15 cellular contexts compared by ENCODE assay signal in the genomic region with DNA sequence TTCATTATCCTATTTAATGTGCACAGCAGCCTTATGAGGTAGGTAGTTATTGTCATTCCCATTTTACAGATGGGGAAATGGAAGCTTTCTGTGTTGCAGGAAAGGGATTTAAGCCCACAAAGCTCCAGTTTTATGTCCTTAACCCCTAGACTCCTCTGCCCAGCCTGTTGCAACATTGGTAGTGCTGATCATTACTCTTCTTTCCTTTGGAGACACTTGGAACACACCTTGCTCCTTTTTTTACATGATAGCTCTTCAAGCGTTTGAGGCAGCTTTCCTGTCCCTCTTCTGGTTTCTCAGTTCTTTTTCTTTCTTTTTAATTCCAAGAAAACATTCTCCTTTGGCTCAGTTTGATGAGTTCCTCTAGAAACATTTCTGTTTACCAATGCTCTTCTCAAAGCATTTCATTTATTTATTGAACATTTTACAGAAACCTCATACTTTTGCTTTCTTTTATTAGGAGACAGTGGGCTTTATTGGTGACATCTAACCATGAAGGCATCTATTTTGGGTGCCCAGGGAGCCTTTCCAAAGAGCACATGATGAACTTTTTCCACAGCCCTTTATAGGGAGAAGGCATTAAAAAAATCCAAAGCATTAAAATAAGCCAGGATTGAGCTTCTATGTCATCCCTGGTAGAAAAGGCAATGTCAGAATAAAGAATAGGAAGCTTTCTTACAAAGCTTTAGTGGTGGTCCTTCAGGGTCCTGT.
DNase-seq lines count a peak whose midpoint lies in the region; TF ChIP-seq lines count a peak whose summit lies in the region.
"Had no signal": no experiment of that assay in that cellular context is flagged by ENCODE, and none has a peak within 500 bp of the region (broad histone marks: within the 10 kb centered on the region; RNA-seq: fewer than 3 reads in every experiment).

No MANE protein-coding gene starts in this region.

- H3F3A ChIP-seq in neural progenitor cell (ENCODE audit: low read depth): peaks cover 25% of the 10 kb centered on the region

- no peaks in the 10 kb centered on the region for H3K9me3 Mint-ChIP-seq in MCF 10A (ENCODE audit: unreplicated experiment)
- peaks cover 5% of the 10 kb centered on the region for H3K9me3 Mint-ChIP-seq in neural progenitor cell

- peaks cover 6% of the 10 kb centered on the region for H3K36me3 Mint-ChIP-seq in MCF 10A (ENCODE audit: insufficient read depth, unreplicated experiment)
- peaks cover 3% of the 10 kb centered on the region for H3K36me3 Mint-ChIP-seq in neural progenitor cell

- H3K4me3 ChIP-seq in mammary epithelial cell (replicated peaks in 1 of 3; ENCODE audit: insufficient read depth in 1 of 3, low read depth in 2 of 3, low read length in 3 of 3) (no peak overlapping the region), esophagus muscularis mucosa (no peak overlapping the region), neural progenitor cell (no peak overlapping the region), OCI-LY7 (ENCODE audit: low read depth, low read length, poor library complexity, severe bottlenecking) (no peak overlapping the region)
- H3K4me3 ChIP-seq: BLaER1 treated with 17β-estradiol and CSF1 and Interleukin-3, amounts not matched to agents 10 nM and 100 nM; Peyer's patch had no signal

- H3K27me3 ChIP-seq in mammary epithelial cell (ENCODE audit: insufficient read depth, low read length) (no peaks in the 10 kb centered on the region), esophagus muscularis mucosa (no peaks in the 10 kb centered on the region), neural progenitor cell (no peaks in the 10 kb centered on the region)
- H3K27me3 ChIP-seq: BLaER1 treated with 17β-estradiol and CSF1 and Interleukin-3, amounts not matched to agents 10 nM and 100 nM; Peyer's patch had no signal

- CTCF ChIA-PET in mammary epithelial cell (lab: Charles Lee; ENCODE audit: low non-redundant PET): interaction anchor here (0.6 kb wide), 1 partner anchor 31 kb away, joined by 4 read pairs; no protein-coding TSS in a partner anchor
- CTCF ChIA-PET in MCF 10A (lab: Yijun Ruan, JAX): interaction anchor here (0.8 to 1.6 kb wide), 5 partner anchors 10 to 62 kb away, joined by 3 to 6 read pairs (median 3); no protein-coding TSS in a partner anchor
- CTCF ChIA-PET in OCI-LY7 (lab: Charles Lee; ENCODE audit: unreplicated experiment): no interaction called here

- in situ Hi-C loops in mammary epithelial cell (cut with MboI; ENCODE audit: low sequenced_read_pairs in 2 of 2): no loop called here

- 100% methylated on average over 1 of the region's 1 CpG for WGBS in mammary epithelial cell (ENCODE audit: low coverage, missing lambda C conversion rate)
- WGBS in esophagus muscularis mucosa: 75% methylated on average over 1 of the region's 1 CpG

- no TSS peak for BruUV-seq in mammary epithelial cell (replicated peaks; lab: Mats Ljungman, UMichigan)
- BruUV-seq in MCF 10A (replicated peaks; lab: Mats Ljungman, UMichigan): no TSS peak
- BruUV-seq in OCI-LY7 (replicated peaks; lab: Mats Ljungman, UMichigan): no TSS peak

- DNase-seq in mammary epithelial cell (no peak), MCF 10A (ENCODE audit: unreplicated experiment) (no peak), esophagus muscularis mucosa (ENCODE audit: extremely low spot score) (peak; percentile 26), neural progenitor cell (ENCODE audit: low spot score) (no peak), substantia nigra (lab: John Stamatoyannopoulos, UW) (no peak), anterior cingulate cortex (lab: John Stamatoyannopoulos, UW) (no peak), OCI-LY7 (ENCODE audit: low spot score) (no peak), NCI-H128 (lab: John Stamatoyannopoulos, UW; ENCODE audit: unreplicated experiment) (no peak)
- DNase-seq: NCI-H1694, NCI-H446, NCI-H748 treated with DMSO at 0.1 percent for 48 hours, Peyer's patch, SIG-M5 had no signal

- H3K4me1 Mint-ChIP-seq in MCF 10A (ENCODE audit: insufficient read depth, unreplicated experiment) (peaks cover 24% of the 10 kb centered on the region), neural progenitor cell (peaks cover 52% of the 10 kb centered on the region)

- H3K4me3 Mint-ChIP-seq in MCF 10A (ENCODE audit: unreplicated experiment): no peak overlapping the region
- no peak overlapping the region for H3K4me3 Mint-ChIP-seq in neural progenitor cell

- H3K4me1 ChIP-seq in mammary epithelial cell (ENCODE audit: insufficient read depth, low read length) (peaks cover 47% of the 10 kb centered on the region), esophagus muscularis mucosa (peaks cover 12 to 19% (median 15%) of the 10 kb centered on the region in 4 donors), neural progenitor cell (peaks cover 39% of the 10 kb centered on the region), OCI-LY7 (ENCODE audit: insufficient read depth, low read length, poor library complexity, severe bottlenecking) (no peaks in the 10 kb centered on the region)
- H3K4me1 ChIP-seq: BLaER1 treated with 17β-estradiol and CSF1 and Interleukin-3, amounts not matched to agents 10 nM and 100 nM; Peyer's patch had no signal

- H3K27me3 Mint-ChIP-seq in MCF 10A (ENCODE audit: insufficient read depth, unreplicated experiment): no peaks in the 10 kb centered on the region
- H3K27me3 Mint-ChIP-seq in neural progenitor cell (ENCODE audit: insufficient read depth, low read depth): no peaks in the 10 kb centered on the region

- TF ChIP-seq POLR2A in esophagus muscularis mucosa (IDR thresholded peaks at IDR 0.05; ENCODE audit: low read depth): no peak

- TF ChIP-seq EP300 in esophagus muscularis mucosa (IDR thresholded peaks at IDR 0.05): no peak

- H4K20me1 ChIP-seq in mammary epithelial cell (ENCODE audit: insufficient read depth, low read length) (no peaks in the 10 kb centered on the region), neural progenitor cell (ENCODE audit: low read depth) (no peaks in the 10 kb centered on the region), OCI-LY7 (ENCODE audit: insufficient read depth, low read length) (no peaks in the 10 kb centered on the region; the same call in 1 of the 2 replicates)
- H4K20me1 ChIP-seq: BLaER1 treated with 17β-estradiol and CSF1 and Interleukin-3, amounts not matched to agents 10 nM and 100 nM had no signal

- TF ChIP-seq CTCF in mammary epithelial cell (conservative IDR thresholded peaks at IDR 0.05 in 1 of 2, IDR thresholded peaks at IDR 0.05 in 1 of 2; ENCODE audit: extremely low read depth in 1 of 2, insufficient read depth in 1 of 2, low read depth in 1 of 2, low read length in 2 of 2): no peak
- no peak for TF ChIP-seq CTCF in MCF 10A (IDR thresholded peaks at IDR 0.05; ENCODE audit: unreplicated experiment)
- TF ChIP-seq CTCF in esophagus muscularis mucosa (IDR thresholded peaks at IDR 0.05): no peak
- no peak for TF ChIP-seq CTCF in neural progenitor cell (IDR thresholded peaks at IDR 0.05)
- TF ChIP-seq CTCF in OCI-LY7 (conservative IDR thresholded peaks at IDR 0.05; ENCODE audit: low read length): no peak

- no peaks in the 10 kb centered on the region for H3K9me3 ChIP-seq in mammary epithelial cell (replicated peaks; ENCODE audit: insufficient read depth, low read length)
- H3K9me3 ChIP-seq in esophagus muscularis mucosa: no peaks in the 10 kb centered on the region
- no peaks in the 10 kb centered on the region for H3K9me3 ChIP-seq in neural progenitor cell (ENCODE audit: low read depth)
- H3K9me3 ChIP-seq in OCI-LY7 (ENCODE audit: low read length): no peaks in the 10 kb centered on the region
- H3K9me3 ChIP-seq: BLaER1 treated with 17β-estradiol and CSF1 and Interleukin-3, amounts not matched to agents 10 nM and 100 nM; Peyer's patch had no signal

- no peaks in the 10 kb centered on the region for H3K79me2 ChIP-seq in mammary epithelial cell (ENCODE audit: insufficient read depth, low read length)
- H3K79me2 ChIP-seq in neural progenitor cell (ENCODE audit: low read depth): no peaks in the 10 kb centered on the region
- H3K79me2 ChIP-seq in OCI-LY7 (ENCODE audit: insufficient read depth, low read depth, low read length): no peaks in the 10 kb centered on the region

- peak overlapping the region; percentile 34 for H2AFZ ChIP-seq in mammary epithelial cell (ENCODE audit: low read depth, low read length)
- peak overlapping the region; percentile 45 for H2AFZ ChIP-seq in neural progenitor cell (replicated peaks)
- H2AFZ ChIP-seq in OCI-LY7 (ENCODE audit: low read length): no peak overlapping the region

- POLR2A ChIA-PET in MCF 10A (lab: Yijun Ruan, JAX): interaction anchor here (0.7 to 0.8 kb wide), 2 partner anchors 968 to 981 kb away, joined by 3 to 4 read pairs; no protein-coding TSS in a partner anchor
- POLR2A ChIA-PET in OCI-LY7 (lab: Charles Lee): interaction anchor here (0.6 kb wide), 1 partner anchor 474 kb away, joined by 3 read pairs; no protein-coding TSS in a partner anchor

- peak overlapping the region; percentile 22 for H3K27ac ChIP-seq in mammary epithelial cell (ENCODE audit: insufficient read depth, low read depth, low read length)
- H3K27ac ChIP-seq in esophagus muscularis mucosa (replicated peaks in 1 of 4): no peak overlapping the region
- H3K27ac ChIP-seq in neural progenitor cell: peak overlapping the region; percentile 97
- H3K27ac ChIP-seq in substantia nigra (ENCODE audit: low read depth, low read length, poor library complexity, severe bottlenecking): no peak overlapping the region
- H3K27ac ChIP-seq in OCI-LY7 (ENCODE audit: low read depth, low read length, poor library complexity, severe bottlenecking): no peak overlapping the region
- H3K27ac ChIP-seq: 22Rv1; BLaER1 treated with 17β-estradiol and CSF1 and Interleukin-3, amounts not matched to agents 10 nM and 100 nM; Peyer's patch had no signal

- H3K4me2 ChIP-seq in mammary epithelial cell (ENCODE audit: insufficient read depth, low read depth, low read length) (peak overlapping the region; percentile 67), neural progenitor cell (peak overlapping the region; percentile 43), OCI-LY7 (ENCODE audit: low read length) (no peak overlapping the region)
- H3K4me2 ChIP-seq: BLaER1 treated with 17β-estradiol and CSF1 and Interleukin-3, amounts not matched to agents 10 nM and 100 nM had no signal

- dilution Hi-C loops in mammary epithelial cell (cut with HindIII; ENCODE audit: low sequenced_read_pairs): no loop called here

- H3K27ac Mint-ChIP-seq in MCF 10A (ENCODE audit: low read depth, unreplicated experiment) (no peak overlapping the region), neural progenitor cell (peak overlapping the region; percentile 47)

- H3K36me3 ChIP-seq in mammary epithelial cell (ENCODE audit: insufficient read depth, low read length) (no peaks in the 10 kb centered on the region), esophagus muscularis mucosa (no peaks in the 10 kb centered on the region), neural progenitor cell (no peaks in the 10 kb centered on the region), OCI-LY7 (ENCODE audit: insufficient read depth, low read length) (no peaks in the 10 kb centered on the region)
- H3K36me3 ChIP-seq: BLaER1 treated with 17β-estradiol and CSF1 and Interleukin-3, amounts not matched to agents 10 nM and 100 nM; Peyer's patch had no signal

- no peak overlapping the region for H3K9ac ChIP-seq in mammary epithelial cell (ENCODE audit: insufficient read depth, low read length)
- no peak overlapping the region for H3K9ac ChIP-seq in neural progenitor cell
- H3K9ac ChIP-seq: BLaER1 treated with 17β-estradiol and CSF1 and Interleukin-3, amounts not matched to agents 10 nM and 100 nM had no signal

- no peaks in the 10 kb centered on the region for H3K9me2 ChIP-seq in OCI-LY7 (ENCODE audit: insufficient read depth, low read length)

- intact Hi-C loops in mammary epithelial cell (cut with micrococcal nuclease) (no loop called here), MCF 10A (cut with micrococcal nuclease) (no loop called here), esophagus muscularis mucosa (cut with DNase I) (no loop called here), OCI-LY7 (cut with micrococcal nuclease; ENCODE audit: unreplicated experiment) (no loop called here)

Comparison
In these comparisons a context has a peak if more than half of its experiments do, and no peak if none do; other contexts are left out.
1. H3K27ac ChIP-seq: peak in mammary epithelial cell (single experiment) and neural progenitor cell (single experiment); none in esophagus muscularis mucosa (0 of 4), substantia nigra (single experiment) and OCI-LY7 (single experiment).